In genomic region chr1:23757812-23758211, GRCh38 we compare ENCODE assay signal across 6 cellular contexts.
"Had no signal": no experiment of that assay in that cellular context is flagged by ENCODE, and none has a peak within 500 bp of the region (broad histone marks: within the 10 kb centered on the region; RNA-seq: fewer than 3 reads in every experiment).

No MANE protein-coding gene starts in this region.

- DNase-seq: IMR-90, KBM-7, KG1 had no signal

- H3K27ac ChIP-seq: HL-60 had no signal

- H3K4me3 ChIP-seq: K562 had no signal

- ATAC-seq: HepG2, K562 had no signal
